Comparison of ENCODE assay signal across 1 cellular context in genomic region chr1:36150296-36151132, GRCh38.
TF ChIP-seq lines count a peak whose summit lies in the region.

No MANE protein-coding gene starts in this region.

TF ChIP-seq in HepG2, 621 proteins besides CTCF, POLR2A, EP300 and RAD21 (continued from another document and continues in another):
- TF ChIP-seq ZNF800 (CRISPR knock-in tag; IDR thresholded peaks at IDR 0.05) (no peak), ZBTB49 (CRISPR knock-in tag; IDR thresholded peaks at IDR 0.05; ENCODE audit: borderline replicate concordance) (no peak), DMAP1 (CRISPR knock-in tag; IDR thresholded peaks at IDR 0.05) (0 out of 2 replicates have a peak, but pooled peaks have one; percentile 28), TARDBP (CRISPR knock-in tag; IDR thresholded peaks at IDR 0.05) (0 out of 2 replicates have a peak, but pooled peaks have one; percentile 34), ZNF160 (CRISPR knock-in tag; IDR thresholded peaks at IDR 0.05) (no peak), SOX13 (IDR thresholded peaks at IDR 0.05) (no peak), SOX13 (CRISPR knock-in tag; conservative IDR thresholded peaks at IDR 0.05 in 1 of 2, IDR thresholded peaks at IDR 0.05 in 1 of 2) (peak in 1 of 2 experiments; percentile 31; a peak in 1 of 4 replicates), NFYC (CRISPR knock-in tag; IDR thresholded peaks at IDR 0.05) (peak; percentile 49; the same call in 1 of the 2 replicates), NKX3-1 (CRISPR knock-in tag; IDR thresholded peaks at IDR 0.05) (no peak), ZNF430 (CRISPR knock-in tag; IDR thresholded peaks at IDR 0.05) (no peak), MXI1 (IDR thresholded peaks at IDR 0.05; ENCODE audit: borderline replicate concordance, low read depth, low read length) (peak; percentile 56; the same call in 1 of the 3 replicates), GMEB1 (CRISPR knock-in tag; IDR thresholded peaks at IDR 0.05; ENCODE audit: borderline replicate concordance) (peak; percentile 29; the same call in 1 of the 2 replicates), SCMH1 (CRISPR knock-in tag; IDR thresholded peaks at IDR 0.05; ENCODE audit: borderline replicate concordance) (no peak), REXO4 (CRISPR knock-in tag; IDR thresholded peaks at IDR 0.05; ENCODE audit: borderline replicate concordance) (no peak), ZUFSP (CRISPR knock-in tag; IDR thresholded peaks at IDR 0.05; ENCODE audit: borderline replicate concordance) (no peak), ZFYVE20 (CRISPR knock-in tag; IDR thresholded peaks at IDR 0.05; ENCODE audit: borderline replicate concordance, low read depth) (no peak), RERE (CRISPR knock-in tag; IDR thresholded peaks at IDR 0.05; ENCODE audit: low read depth) (no peak), MXD4 (CRISPR knock-in tag; IDR thresholded peaks at IDR 0.05) (0 out of 2 replicates have a peak, but pooled peaks have one; percentile 33), MIER3 (CRISPR knock-in tag; IDR thresholded peaks at IDR 0.05; ENCODE audit: borderline replicate concordance) (peak; percentile 39; the same call in 1 of the 2 replicates), ZBTB20 (CRISPR knock-in tag; IDR thresholded peaks at IDR 0.05; ENCODE audit: borderline replicate concordance, low read depth) (no peak), RBM39 (IDR thresholded peaks at IDR 0.05; ENCODE audit: low read depth, low read length, poor library complexity, severe bottlenecking) (no peak), SATB2 (CRISPR knock-in tag; IDR thresholded peaks at IDR 0.05) (no peak), RXRB (CRISPR knock-in tag; IDR thresholded peaks at IDR 0.05; ENCODE audit: borderline replicate concordance) (peak; percentile 78), MAF1 (CRISPR knock-in tag; IDR thresholded peaks at IDR 0.05; ENCODE audit: borderline replicate concordance) (no peak), FIP1L1 (IDR thresholded peaks at IDR 0.05; ENCODE audit: borderline replicate concordance, insufficient read depth, low read depth, low read length) (no peak), SMAD9 (CRISPR knock-in tag; IDR thresholded peaks at IDR 0.05) (no peak), TBX2 (CRISPR knock-in tag; IDR thresholded peaks at IDR 0.05; ENCODE audit: borderline replicate concordance) (0 out of 2 replicates have a peak, but pooled peaks have one; percentile 21), TBX3 (IDR thresholded peaks at IDR 0.05; ENCODE audit: borderline replicate concordance) (no peak), KDM6A (CRISPR knock-in tag; IDR thresholded peaks at IDR 0.05; ENCODE audit: low read depth) (no peak), SAP130 (CRISPR knock-in tag; IDR thresholded peaks at IDR 0.05; ENCODE audit: low read depth) (peak; percentile 93), RFX1 (IDR thresholded peaks at IDR 0.05) (no peak; the same call in 1 of the 2 replicates), ETV5 (CRISPR knock-in tag; IDR thresholded peaks at IDR 0.05; ENCODE audit: borderline replicate concordance) (peak; percentile 24; the same call in 1 of the 2 replicates), SRF (IDR thresholded peaks at IDR 0.05; ENCODE audit: low read depth, low read length) (no peak), ARID4A (CRISPR knock-in tag; IDR thresholded peaks at IDR 0.05; ENCODE audit: borderline replicate concordance) (peak; percentile 36; the same call in 1 of the 2 replicates), STAG1 (CRISPR knock-in tag; IDR thresholded peaks at IDR 0.05) (0 out of 2 replicates have a peak, but pooled peaks have one; percentile 20), NR2F6 (IDR thresholded peaks at IDR 0.05) (no peak), NR2F6 (CRISPR knock-in tag; IDR thresholded peaks at IDR 0.05) (no peak), DNMT3B (CRISPR knock-in tag; conservative IDR thresholded peaks at IDR 0.05) (no peak), KLF16 (CRISPR knock-in tag; IDR thresholded peaks at IDR 0.05) (peak in 1 of 2 experiments; percentile 65; a peak in 1 of 4 replicates), TGIF2 (CRISPR knock-in tag; IDR thresholded peaks at IDR 0.05) (peak; percentile 77), ZNF331 (CRISPR knock-in tag; IDR thresholded peaks at IDR 0.05) (peak; percentile 58; the same call in 1 of the 2 replicates), XRCC5 (optimal IDR thresholded peaks at IDR 0.05; ENCODE audit: low read length) (peak; percentile 70)
- TF ChIP-seq, protein P1, sequence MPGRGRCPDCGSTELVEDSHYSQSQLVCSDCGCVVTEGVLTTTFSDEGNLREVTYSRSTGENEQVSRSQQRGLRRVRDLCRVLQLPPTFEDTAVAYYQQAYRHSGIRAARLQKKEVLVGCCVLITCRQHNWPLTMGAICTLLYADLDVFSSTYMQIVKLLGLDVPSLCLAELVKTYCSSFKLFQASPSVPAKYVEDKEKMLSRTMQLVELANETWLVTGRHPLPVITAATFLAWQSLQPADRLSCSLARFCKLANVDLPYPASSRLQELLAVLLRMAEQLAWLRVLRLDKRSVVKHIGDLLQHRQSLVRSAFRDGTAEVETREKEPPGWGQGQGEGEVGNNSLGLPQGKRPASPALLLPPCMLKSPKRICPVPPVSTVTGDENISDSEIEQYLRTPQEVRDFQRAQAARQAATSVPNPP (CRISPR knock-in tag; IDR thresholded peaks at IDR 0.05): no peak
